8 cellular contexts compared by ENCODE assay signal in the genomic region with DNA sequence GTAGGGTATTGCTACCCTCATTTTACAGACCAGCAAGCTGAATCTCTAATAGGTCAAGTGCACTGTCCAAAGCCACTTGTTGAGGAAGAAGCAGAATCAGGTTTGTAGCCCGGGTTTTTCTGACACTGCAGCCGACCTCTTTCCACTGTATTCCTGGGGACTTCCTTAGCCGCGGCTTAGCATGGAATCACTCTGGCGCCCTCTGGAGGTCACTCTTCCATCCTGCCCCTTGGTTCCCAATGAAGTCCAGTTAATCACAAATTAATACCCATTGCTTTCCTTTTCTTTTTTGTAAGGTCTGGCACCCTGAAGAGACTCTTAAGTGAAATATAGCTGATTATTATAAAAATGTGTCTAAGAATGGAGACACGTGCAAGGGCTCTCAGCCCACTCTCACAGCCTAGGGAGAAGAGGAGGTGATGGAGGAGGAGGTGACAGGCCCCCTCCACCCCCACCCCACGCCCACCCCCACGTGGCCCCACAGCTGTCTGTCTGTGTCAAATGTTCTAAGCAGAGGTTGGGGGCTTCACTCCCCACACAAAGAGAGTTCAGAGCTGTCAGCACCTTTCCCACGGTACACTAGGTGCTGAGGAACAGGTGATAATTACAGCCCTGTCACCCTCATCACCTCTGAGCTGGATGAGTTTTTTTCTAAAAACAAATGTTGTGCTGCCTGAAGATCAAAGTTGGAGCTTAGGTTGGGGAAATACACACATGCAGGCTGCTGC. TPM values are rescaled to one million over a fixed set of nuclear protein-coding genes. Genes with fewer than 3 reads are reported as not detected.
DNase-seq lines count a peak whose midpoint lies in the region; ATAC-seq and TF ChIP-seq lines count a peak whose summit lies in the region.

No MANE protein-coding gene starts in this region.

- H3K4me3 ChIP-seq in Jurkat, Clone E6-1 (ENCODE audit: low read length), result no peak overlapping the region
- H3K4me3 ChIP-seq in neural progenitor cell, result no peak overlapping the region

- H2AFZ ChIP-seq in neural progenitor cell (replicated peaks), result peak overlapping the region; percentile 35

- H3K79me2 ChIP-seq in neural progenitor cell (ENCODE audit: low read depth), result no peaks in the 10 kb centered on the region

- ATAC-seq in GM18861 (IDR thresholded peaks at IDR 0.05; ENCODE audit: unreplicated experiment), result no peak

- H3K4me1 Mint-ChIP-seq in neural progenitor cell, result peaks cover 18% of the 10 kb centered on the region

- H3K36me3 Mint-ChIP-seq in neural progenitor cell, result no peaks in the 10 kb centered on the region

- H3K27me3 ChIP-seq in neural progenitor cell, result no peaks in the 10 kb centered on the region

- H3K27ac ChIP-seq in neural progenitor cell (no peak overlapping the region), substantia nigra (ENCODE audit: low read depth, low read length, poor library complexity, severe bottlenecking) (no peak overlapping the region)

- no peak overlapping the region for H3K9ac ChIP-seq in neural progenitor cell

- TF ChIP-seq CTCF in neural progenitor cell (IDR thresholded peaks at IDR 0.05), result peak; percentile 97

- H3K4me3 Mint-ChIP-seq in neural progenitor cell, result no peak overlapping the region

- no peak overlapping the region for H3K4me2 ChIP-seq in neural progenitor cell

- DNase-seq in DMS153 treated with DMSO at 0.1 percent for 48 hours (lab: John Stamatoyannopoulos, UW; ENCODE audit: unreplicated experiment) (peak; percentile 65), OCI-M2 (lab: John Stamatoyannopoulos, UW; ENCODE audit: unreplicated experiment) (peak; percentile 2), fibroblast of peridontal ligament (ENCODE audit: extremely low read depth) (peak; percentile 85), neural progenitor cell (ENCODE audit: low spot score) (peak; percentile 88), substantia nigra (lab: John Stamatoyannopoulos, UW) (peak in 48 of 49 donors; percentile 2 to 86 (median 56))
- peak; percentile 32 for DNase-seq in Jurkat, Clone E6-1 (ENCODE audit: low read depth, low spot score)
- DNase-seq in activated T-cell treated with anti-CD3 and anti-CD28 coated beads, Interleukin-2, amount 50 U/mL, for 1 hour, result peak; percentile 53

- H3K9me3 ChIP-seq in neural progenitor cell (ENCODE audit: low read depth), result no peaks in the 10 kb centered on the region

- H3K9me3 Mint-ChIP-seq in neural progenitor cell, result no peaks in the 10 kb centered on the region

- H3K27ac Mint-ChIP-seq in neural progenitor cell, result no peak overlapping the region

- no peaks in the 10 kb centered on the region for H3K36me3 ChIP-seq in neural progenitor cell

- no peaks in the 10 kb centered on the region for H4K20me1 ChIP-seq in neural progenitor cell (ENCODE audit: low read depth)

- no peaks in the 10 kb centered on the region for H3K4me1 ChIP-seq in neural progenitor cell

- no peaks in the 10 kb centered on the region for H3K27me3 Mint-ChIP-seq in neural progenitor cell (ENCODE audit: insufficient read depth, low read depth)

- H3F3A ChIP-seq in neural progenitor cell (ENCODE audit: low read depth), result no peaks in the 10 kb centered on the region

RNA-seq across cellular contexts. Expression of gene DRD2, which starts 57.7 kb away (rescaled TPM):
- polyA plus RNA-seq in Jurkat, Clone E6-1 (2012; ENCODE audit: insufficient read depth, insufficient read length), result not detected
- 0.06 and 0.21 TPM in 2 replicates for total RNA-seq in neural progenitor cell (ENCODE audit: low replicate concordance)

Comparison
In these comparisons a context has a peak if more than half of its experiments do, and no peak if none do; other contexts are left out.
1. DNase-seq: peak in every context shown above with its lines; median percentile 88 in neural progenitor cell; 85 in fibroblast of peridontal ligament; 65 in DMS153 treated with DMSO at 0.1 percent for 48 hours; 56 in substantia nigra; 53 in activated T-cell treated with anti-CD3 and anti-CD28 coated beads, Interleukin-2, amount 50 U/mL, for 1 hour; 32 in Jurkat, Clone E6-1; 2 in OCI-M2.